In genomic region chr1:31295874-31296485, GRCh38 we compare ENCODE assay signal across 8 cellular contexts. TPM values are rescaled to one million over a fixed set of nuclear protein-coding genes. Genes with fewer than 3 reads are reported as not detected.
DNase-seq lines count a peak whose midpoint lies in the region; ATAC-seq lines count a peak whose summit lies in the region.

No MANE protein-coding gene starts in this region.

- intact Hi-C loops in right cardiac atrium (cut with DNase I), result no loop called here
- intact Hi-C loops in posterior vena cava (cut with DNase I), result no loop called here

- no peak for DNase-seq in SK-N-MC (ENCODE audit: low read depth, low spot score)
- no peak for DNase-seq in right cardiac atrium
- no peak for DNase-seq in DMS114 treated with DMSO at 0.1 percent for 48 hours (lab: John Stamatoyannopoulos, UW; ENCODE audit: unreplicated experiment)
- no peak for DNase-seq in posterior vena cava (ENCODE audit: low spot score)
- no peak for DNase-seq in activated naive CD4-positive, alpha-beta T cell treated with anti-CD3 and anti-CD28 coated beads, Interleukin-2, amount 50 U/mL, for 16 hours

- H3K27ac ChIP-seq in SK-N-MC, result peak overlapping the region; percentile 79
- peak overlapping the region; percentile 88 for H3K27ac ChIP-seq in right cardiac atrium (ENCODE audit: low read length)
- peak overlapping the region; percentile 54 to 97 (median 90) for H3K27ac ChIP-seq in skin epidermis

- ATAC-seq in GM19035 (IDR thresholded peaks at IDR 0.05; ENCODE audit: unreplicated experiment) (peak; percentile 2), right cardiac atrium (no peak), HG03520 (IDR thresholded peaks at IDR 0.05; ENCODE audit: unreplicated experiment) (no peak)

- peaks cover 38% of the 10 kb centered on the region for H3K36me3 ChIP-seq in SK-N-MC (ENCODE audit: insufficient read depth, low read length)

- H3K4me1 ChIP-seq in right cardiac atrium (ENCODE audit: control insufficient read depth, insufficient read depth, low read length), result peaks cover 8% of the 10 kb centered on the region

- H3K9me3 ChIP-seq in SK-N-MC (ENCODE audit: low read depth, low read length), result no peaks in the 10 kb centered on the region
- H3K9me3 ChIP-seq in right cardiac atrium (ENCODE audit: control insufficient read depth, low read length), result no peaks in the 10 kb centered on the region

- peak overlapping the region; percentile 100 for H3K9ac ChIP-seq in SK-N-MC (ENCODE audit: insufficient read length)

- H3K4me3 ChIP-seq in SK-N-MC (peak overlapping the region; percentile 99), right cardiac atrium (ENCODE audit: low read length) (peak overlapping the region; percentile 88), skin epidermis (peak overlapping the region; percentile 72 to 96 (median 86))

- 14% methylated on average over 17 of the region's 17 CpGs for WGBS in right cardiac atrium

- H3K27me3 ChIP-seq in right cardiac atrium (ENCODE audit: control insufficient read depth, insufficient read depth), result no peaks in the 10 kb centered on the region

RNA-seq across cellular contexts. Expression of gene SNRNP40, which starts 0.6 kb away (rescaled TPM):
- total RNA-seq in right cardiac atrium (10 to 100 TPM; 20.9 to 28.2 (median 25.3) TPM), posterior vena cava (10 to 100 TPM; 28.6 to 32.6 TPM)
- polyA plus RNA-seq in right cardiac atrium, result 13.9 TPM

RNA-seq across cellular contexts. Expression of gene ZCCHC17, which starts 0.9 kb away (rescaled TPM):
- total RNA-seq in right cardiac atrium (10 to 100 TPM; 14.7 to 21.7 (median 20.0) TPM), posterior vena cava (10 to 100 TPM; 18.7 to 20.3 TPM)
- polyA plus RNA-seq in right cardiac atrium, result 23.5 TPM

RNA-seq across cellular contexts. Expression of gene NKAIN1, which starts 56.3 kb away (rescaled TPM):
- total RNA-seq in right cardiac atrium, result not detected
- 0.02 TPM for polyA plus RNA-seq in right cardiac atrium
- under 1 TPM in 1 of 2 donors, not detected in 1; 0.28 TPM for total RNA-seq in posterior vena cava
